In genomic region chr7:104983620-104984539, GRCh38 we compare ENCODE assay signal across 1 cellular context.
TF ChIP-seq lines count a peak whose summit lies in the region.

No MANE protein-coding gene starts in this region.

TF ChIP-seq in HepG2, 621 proteins besides CTCF, POLR2A, EP300 and RAD21 (continued from another document and continues in another):
- peak; percentile 62; the same call in 1 of the 2 replicates for TF ChIP-seq AKNA (CRISPR knock-in tag; IDR thresholded peaks at IDR 0.05; ENCODE audit: borderline replicate concordance)
- TF ChIP-seq HMGXB3 (CRISPR knock-in tag; IDR thresholded peaks at IDR 0.05; ENCODE audit: borderline replicate concordance): peak; percentile 33; the same call in 1 of the 2 replicates
- peak; percentile 48; the same call in 1 of the 2 replicates for TF ChIP-seq MYC (CRISPR knock-in tag; IDR thresholded peaks at IDR 0.05; ENCODE audit: borderline replicate concordance)
- peak in 1 of 2 experiments; percentile 71; a peak in 1 of 4 replicates for TF ChIP-seq KLF16 (CRISPR knock-in tag; IDR thresholded peaks at IDR 0.05)
- TF ChIP-seq ZMYM4 (CRISPR knock-in tag; IDR thresholded peaks at IDR 0.05): peak; percentile 80
- TF ChIP-seq ZNF432 (CRISPR knock-in tag; IDR thresholded peaks at IDR 0.05; ENCODE audit: borderline replicate concordance): no peak
- peak; percentile 75 for TF ChIP-seq PHF20 (CRISPR knock-in tag; IDR thresholded peaks at IDR 0.05)
- peak; percentile 38; the same call in 1 of the 2 replicates for TF ChIP-seq PAX8 (CRISPR knock-in tag; IDR thresholded peaks at IDR 0.05; ENCODE audit: borderline replicate concordance)
- TF ChIP-seq SP4 (CRISPR knock-in tag; IDR thresholded peaks at IDR 0.05): peak; percentile 59; the same call in 1 of the 2 replicates
- TF ChIP-seq MTA1 (CRISPR knock-in tag; IDR thresholded peaks at IDR 0.05; ENCODE audit: borderline replicate concordance): 0 out of 2 replicates have a peak, but pooled peaks have one; percentile 23
- peak; percentile 81 for TF ChIP-seq THAP11 (CRISPR knock-in tag; IDR thresholded peaks at IDR 0.05)
- TF ChIP-seq ZNF674 (CRISPR knock-in tag; IDR thresholded peaks at IDR 0.05; ENCODE audit: low read depth): 0 out of 2 replicates have a peak, but pooled peaks have one; percentile 65
- TF ChIP-seq ZNF772 (CRISPR knock-in tag; IDR thresholded peaks at IDR 0.05): 0 out of 2 replicates have a peak, but pooled peaks have one; percentile 56
- 0 out of 2 replicates have a peak, but pooled peaks have one; percentile 27 for TF ChIP-seq MTERF4 (CRISPR knock-in tag; IDR thresholded peaks at IDR 0.05)
- TF ChIP-seq NONO (IDR thresholded peaks at IDR 0.05): no peak
- peak; percentile 76 for TF ChIP-seq NONO (CRISPR knock-in tag; conservative IDR thresholded peaks at IDR 0.05)
- peak; percentile 89 for TF ChIP-seq UBTF (CRISPR knock-in tag; IDR thresholded peaks at IDR 0.05)
- TF ChIP-seq ZSCAN22 (CRISPR knock-in tag; IDR thresholded peaks at IDR 0.05): peak; percentile 38; the same call in 1 of the 2 replicates
- TF ChIP-seq HNRNPK (IDR thresholded peaks at IDR 0.05; ENCODE audit: low read depth, low read length, poor library complexity, severe bottlenecking): peak; percentile 39
- peak; percentile 68; the same call in 1 of the 3 replicates for TF ChIP-seq MXI1 (IDR thresholded peaks at IDR 0.05; ENCODE audit: borderline replicate concordance, low read depth, low read length)
- peak; percentile 72; the same call in 1 of the 2 replicates for TF ChIP-seq ZNF317 (CRISPR knock-in tag; IDR thresholded peaks at IDR 0.05)
- TF ChIP-seq ZNF282 (IDR thresholded peaks at IDR 0.05; ENCODE audit: partially characterized antibody): no peak
- peak; percentile 95 for TF ChIP-seq ZNF687 (CRISPR knock-in tag; IDR thresholded peaks at IDR 0.05)
- peak; percentile 79 for TF ChIP-seq PITX1 (CRISPR knock-in tag; IDR thresholded peaks at IDR 0.05)
- TF ChIP-seq KMT2A (CRISPR knock-in tag; IDR thresholded peaks at IDR 0.05): peak; percentile 69
- peak; percentile 69 for TF ChIP-seq TAF1 (CRISPR knock-in tag; IDR thresholded peaks at IDR 0.05)
- no peak for TF ChIP-seq ZNF768 (CRISPR knock-in tag; IDR thresholded peaks at IDR 0.05)
- TF ChIP-seq SP140L (CRISPR knock-in tag; IDR thresholded peaks at IDR 0.05; ENCODE audit: borderline replicate concordance): no peak; the same call in 1 of the 2 replicates
- TF ChIP-seq RBFOX2 (IDR thresholded peaks at IDR 0.05; ENCODE audit: low read depth, low read length): peak; percentile 80
- TF ChIP-seq AHR (CRISPR knock-in tag; IDR thresholded peaks at IDR 0.05): peak; percentile 58; the same call in 1 of the 2 replicates
- peak; percentile 78 for TF ChIP-seq ZNF574 (CRISPR knock-in tag; IDR thresholded peaks at IDR 0.05)
- TF ChIP-seq SP1 (IDR thresholded peaks at IDR 0.05): no peak
- peak; percentile 56; the same call in 1 of the 2 replicates for TF ChIP-seq SP1 (CRISPR knock-in tag; IDR thresholded peaks at IDR 0.05)
- peak; percentile 96 for TF ChIP-seq ZNF501 (CRISPR knock-in tag; IDR thresholded peaks at IDR 0.05)
- TF ChIP-seq RELA (CRISPR knock-in tag; IDR thresholded peaks at IDR 0.05): no peak
